19 cellular contexts compared by ENCODE assay signal in genomic region chr9:97568461-97569275, GRCh38.
DNase-seq lines count a peak whose midpoint lies in the region; ATAC-seq and TF ChIP-seq lines count a peak whose summit lies in the region.
"Had no signal": no experiment of that assay in that cellular context is flagged by ENCODE, and none has a peak within 500 bp of the region (broad histone marks: within the 10 kb centered on the region; RNA-seq: fewer than 3 reads in every experiment).

No MANE protein-coding gene starts in this region.

- no peak overlapping the region for H2BK15ac ChIP-seq in H9 (ENCODE audit: low read depth, low read length)

- H3K27ac ChIP-seq in C4-2B, result peak overlapping the region; percentile 85
- no peak overlapping the region for H3K27ac ChIP-seq in H9 (ENCODE audit: insufficient read length, low read depth, low read length)
- peak overlapping the region; percentile 75 for H3K27ac ChIP-seq in skeletal muscle tissue (ENCODE audit: low read depth, low read length)
- no peak overlapping the region for H3K27ac ChIP-seq in SJCRH30
- H3K27ac ChIP-seq: BLaER1, GM23248 had no signal

- H3K9ac ChIP-seq in H9 (ENCODE audit: extremely low read depth, insufficient read length, low read length), result no peak overlapping the region
- H3K9ac ChIP-seq in skeletal muscle tissue (ENCODE audit: low read depth in 1 of 3, low read length in 3 of 3), result no peak overlapping the region
- H3K9ac ChIP-seq: BLaER1, GM23248 had no signal

- H3K4me3 ChIP-seq in skeletal muscle tissue (ENCODE audit: low read length in 3 of 3), result no peak overlapping the region
- H3K4me3 ChIP-seq in SJCRH30, result no peak overlapping the region
- H3K4me3 ChIP-seq: BLaER1, GM23248, HAP-1 had no signal

- H3K79me2 ChIP-seq in H9 (ENCODE audit: insufficient read depth, low read length), result no peaks in the 10 kb centered on the region

- H3K23ac ChIP-seq in H9 (ENCODE audit: insufficient read length, low read depth, low read length), result no peak overlapping the region

- H2BK20ac ChIP-seq in H9 (ENCODE audit: low read depth, low read length, poor library complexity, severe bottlenecking), result no peak overlapping the region

- H3K36me3 ChIP-seq in skeletal muscle tissue (ENCODE audit: control insufficient read depth in 3 of 3, insufficient read depth in 3 of 3, low read length in 3 of 3), result peaks cover 35 to 41% (median 36%) of the 10 kb centered on the region in 3 donors
- no peaks in the 10 kb centered on the region for H3K36me3 ChIP-seq in SJCRH30
- H3K36me3 ChIP-seq: BLaER1, HAP-1 had no signal

- no peak overlapping the region for H4K5ac ChIP-seq in H9 (ENCODE audit: insufficient read length, low read depth, low read length)

- no peaks in the 10 kb centered on the region; a peak in 1 of 7 replicates for H3K36me3 Mint-ChIP-seq in H9 (ENCODE audit: insufficient read depth in 1 of 3, low read depth in 3 of 3)
- H3K36me3 Mint-ChIP-seq: CD4-positive, alpha-beta memory T cell had no signal

- ATAC-seq in GM21576 (IDR thresholded peaks at IDR 0.05; ENCODE audit: unreplicated experiment), result no peak

- H2AK5ac ChIP-seq in H9 (ENCODE audit: insufficient read length, low read length), result no peak overlapping the region

- H3K14ac ChIP-seq in H9 (ENCODE audit: insufficient read depth, low read length), result no peak overlapping the region

- no peak overlapping the region for H3K4me3 Mint-ChIP-seq in H9
- H3K4me3 Mint-ChIP-seq: CD4-positive, alpha-beta memory T cell had no signal

- no peaks in the 10 kb centered on the region for H3K9me3 ChIP-seq in H9 (ENCODE audit: control insufficient read depth, low read depth, low read length)
- no peaks in the 10 kb centered on the region for H3K9me3 ChIP-seq in skeletal muscle tissue (ENCODE audit: control insufficient read depth in 3 of 3, low read length in 3 of 3)
- H3K9me3 ChIP-seq in SJCRH30 (replicated peaks), result no peaks in the 10 kb centered on the region
- H3K9me3 ChIP-seq: BLaER1, Caco-2, HAP-1 had no signal

- H3K4me1 ChIP-seq in H9 (ENCODE audit: insufficient read depth, low read length) (no peaks in the 10 kb centered on the region), skeletal muscle tissue (ENCODE audit: control insufficient read depth in 3 of 3, insufficient read depth in 3 of 3, low read length in 3 of 3) (peaks cover 47 to 59% (median 48%) of the 10 kb centered on the region in 3 donors), SJCRH30 (peaks cover 6% of the 10 kb centered on the region; the same call in 1 of the 2 replicates)
- H3K4me1 ChIP-seq: BLaER1, HAP-1 had no signal

- no peak overlapping the region for H3K27ac Mint-ChIP-seq in H9
- H3K27ac Mint-ChIP-seq: CD4-positive, alpha-beta memory T cell had no signal

- peaks cover 6% of the 10 kb centered on the region for H3K27me3 Mint-ChIP-seq in H9 (ENCODE audit: low read depth)

- no peak overlapping the region for H4K91ac ChIP-seq in H9 (ENCODE audit: insufficient read length, low read depth, low read length)

- H3K9me3 Mint-ChIP-seq in H9, result no peaks in the 10 kb centered on the region; a peak in 1 of 5 replicates
- H3K9me3 Mint-ChIP-seq: CD4-positive, alpha-beta memory T cell had no signal

- no peak overlapping the region for H2BK12ac ChIP-seq in H9 (ENCODE audit: insufficient read length, low read depth, low read length)

- H2BK5ac ChIP-seq in H9 (ENCODE audit: insufficient read length, low read length), result no peak overlapping the region

- H3K18ac ChIP-seq in H9 (ENCODE audit: insufficient read length, low read depth, low read length), result no peak overlapping the region

- H4K8ac ChIP-seq in H9 (replicated peaks; ENCODE audit: insufficient read length, low read depth, low read length), result no peak overlapping the region

- no peak overlapping the region for H3K4me2 ChIP-seq in H9 (ENCODE audit: insufficient read depth, insufficient read length, low read length)
- H3K4me2 ChIP-seq: BLaER1 had no signal

- DNase-seq in H9 (peak; percentile 10), erythroblast (lab: John Stamatoyannopoulos, UW) (no peak), SJCRH30 (no peak), SW 1271 (lab: John Stamatoyannopoulos, UW) (no peak)
- DNase-seq: Caco-2; CD4-positive, alpha-beta memory T cell; DMS 273 treated with DMSO at 0.1 percent for 48 hours; DMS79 treated with DMSO at 0.1 percent for 48 hours; GM23248; IMR-90; NCI-H1105 treated with DMSO at 0.1 percent for 48 hours; NCI-H2081 treated with DMSO at 0.1 percent for 48 hours; NCI-H2171 treated with DMSO at 0.1 percent for 48 hours; NCI-H526 had no signal

- TF ChIP-seq CTCF in C4-2B (conservative IDR thresholded peaks at IDR 0.05) (no peak), H9 (conservative IDR thresholded peaks at IDR 0.05) (no peak)

- H4K20me1 ChIP-seq in H9 (ENCODE audit: control insufficient read depth, insufficient read depth, insufficient read length), result no peaks in the 10 kb centered on the region
- H4K20me1 ChIP-seq: BLaER1 had no signal

- no CpG with 5 or more reads among the region's 11 CpGs for WGBS in H9 (ENCODE audit: extremely low coverage, insufficient read length, low lambda C conversion rate)

- H3T11ph ChIP-seq in H9 (ENCODE audit: low read length), result no peak overlapping the region

- H2BK120ac ChIP-seq in H9 (ENCODE audit: low read depth, low read length, poor library complexity, severe bottlenecking), result no peak overlapping the region

- TF ChIP-seq POLR2A in erythroblast (IDR thresholded peaks at IDR 0.05; ENCODE audit: low read length), result peak; percentile 10

- peaks cover 18 to 20% of the 10 kb centered on the region in 2 experiments for H3K4me1 Mint-ChIP-seq in H9

- no peak overlapping the region for H3K56ac ChIP-seq in H9 (ENCODE audit: insufficient read length, low read depth, low read length)

- H3K23me2 ChIP-seq in H9 (ENCODE audit: insufficient read length, low read depth, low read length, poor library complexity, severe bottlenecking), result no peaks in the 10 kb centered on the region

- H3K27me3 ChIP-seq in H9 (ENCODE audit: insufficient read depth, low read length) (no peaks in the 10 kb centered on the region; the same call in 1 of the 2 replicates), skeletal muscle tissue (ENCODE audit: control insufficient read depth in 3 of 3, insufficient read depth in 3 of 3, low read length in 3 of 3) (no peaks in the 10 kb centered on the region), SJCRH30 (no peaks in the 10 kb centered on the region)
- H3K27me3 ChIP-seq: BLaER1 had no signal

- H3K79me1 ChIP-seq in H9 (ENCODE audit: insufficient read depth, low read depth, low read length, poor library complexity, severe bottlenecking), result no peaks in the 10 kb centered on the region

- H3K4ac ChIP-seq in H9 (ENCODE audit: low read depth, low read length), result no peak overlapping the region

- no peak overlapping the region for H2AFZ ChIP-seq in H9 (ENCODE audit: low read length)
- H2AFZ ChIP-seq: GM23248 had no signal

Comparison
In these comparisons a context has a peak if more than half of its experiments do, and no peak if none do; other contexts are left out.
1. H3K27ac ChIP-seq: peak in C4-2B (single experiment) and skeletal muscle tissue (single experiment); none in H9 (single experiment) and SJCRH30 (single experiment).